ENCODE assay signal across 1 cellular context in genomic region chr17:19329136-19329535, GRCh38.
A peak's percentile ranks its signal among the peaks of the same experiment; 100 is the strongest.
TF ChIP-seq lines count a peak whose summit lies in the region.

No MANE protein-coding gene starts in this region.

TF ChIP-seq in K562, 482 proteins besides CTCF, POLR2A, EP300 and RAD21:
- TF ChIP-seq ELF1 (tag; IDR thresholded peaks at IDR 0.05) (no peak), POLR2G (IDR thresholded peaks at IDR 0.05; ENCODE audit: low read depth, low read length) (0 out of 2 replicates have a peak, but pooled peaks have one; percentile 25), NCOA6 (IDR thresholded peaks at IDR 0.05) (no peak)
